In genomic region chrX:124026529-124026928, GRCh38 we compare ENCODE assay signal across 15 cellular contexts.
DNase-seq lines count a peak whose midpoint lies in the region; ATAC-seq, FAIRE-seq and TF ChIP-seq lines count a peak whose summit lies in the region.
"Had no signal": no experiment of that assay in that cellular context is flagged by ENCODE, and none has a peak within 500 bp of the region (broad histone marks: within the 10 kb centered on the region; RNA-seq: fewer than 3 reads in every experiment).

No MANE protein-coding gene starts in this region.

- FAIRE-seq in HepG2 (lab: Jason Lieb, UNC) (no peak), K562 (lab: Jason Lieb, UNC) (no peak), kidney (lab: Jason Lieb, UNC) (peak; percentile 87)
- FAIRE-seq: GM18507 had no signal

- H3K27ac ChIP-seq in HepG2 (ENCODE audit: extremely low read length, insufficient read depth, low read length) (no peak overlapping the region), right lobe of liver (no peak overlapping the region), K562 (ENCODE audit: extremely low read depth, low read depth, low read length) (no peak overlapping the region), kidney (ENCODE audit: low read depth in 2 of 2, low read length in 2 of 2) (no peak overlapping the region), left lung (no peak overlapping the region), transverse colon (no peak overlapping the region)
- H3K27ac ChIP-seq: 22Rv1 had no signal

- H3K9me1 ChIP-seq in K562 (ENCODE audit: control insufficient read depth, insufficient read depth, low read length): no peaks in the 10 kb centered on the region

- no peak for TF ChIP-seq CTCF in HepG2 (CRISPR knock-in tag; IDR thresholded peaks at IDR 0.05)
- no peak for TF ChIP-seq CTCF in right lobe of liver (IDR thresholded peaks at IDR 0.05)
- TF ChIP-seq CTCF in K562 (IDR thresholded peaks at IDR 0.05 in 2 of 3, conservative IDR thresholded peaks at IDR 0.05 in 1 of 3; ENCODE audit: insufficient read depth in 2 of 3, low read depth in 1 of 3, low read length in 3 of 3): no peak
- no peak for TF ChIP-seq CTCF in kidney (IDR thresholded peaks at IDR 0.05; ENCODE audit: borderline replicate concordance, extremely low read depth, insufficient read depth)
- TF ChIP-seq CTCF in left lung (IDR thresholded peaks at IDR 0.05): no peak
- no peak for TF ChIP-seq CTCF in transverse colon (IDR thresholded peaks at IDR 0.05)
- TF ChIP-seq CTCF in osteocyte (IDR thresholded peaks at IDR 0.05): no peak

- H3K27me3 ChIP-seq in HepG2 (ENCODE audit: control insufficient read depth in 1 of 2, insufficient read depth in 2 of 2, low read length in 2 of 2) (no peaks in the 10 kb centered on the region), right lobe of liver (no peaks in the 10 kb centered on the region), K562 (ENCODE audit: control insufficient read depth in 2 of 2, insufficient read depth in 2 of 2, low read length in 2 of 2) (no peaks in the 10 kb centered on the region), left lung (no peaks in the 10 kb centered on the region), transverse colon (no peaks in the 10 kb centered on the region)

- intact Hi-C loops in HepG2 (cut with micrococcal nuclease; ENCODE audit: unreplicated experiment) (no loop called here), right lobe of liver (cut with DNase I) (no loop called here), K562 (cut with micrococcal nuclease) (no loop called here), kidney (cut with DNase I) (no loop called here), left lung (cut with DNase I) (no loop called here), transverse colon (cut with DNase I; ENCODE audit: low total_unique reads) (no loop called here)

- H3K4me1 Mint-ChIP-seq in osteocyte (ENCODE audit: unreplicated experiment): peaks cover 3% of the 10 kb centered on the region

- DNase-seq in HepG2 (ENCODE audit: low spot score): no peak
- no peak for DNase-seq in right lobe of liver
- DNase-seq in K562 (ENCODE audit: extremely low read depth in 1 of 4, low spot score in 3 of 4): no peak
- DNase-seq in kidney: no peak
- DNase-seq in left lung: no peak
- DNase-seq in transverse colon: no peak
- DNase-seq in osteocyte (ENCODE audit: extremely low spot score, unreplicated experiment): no peak
- DNase-seq: ACHN; C1 segment of cervical spinal cord; Calu3; CD4-positive, alpha-beta T cell; DMS 273 treated with DMSO at 0.1 percent for 48 hours; H7 had no signal

- no peak overlapping the region for H3K4me2 ChIP-seq in HepG2 (ENCODE audit: low read depth, low read length)
- H3K4me2 ChIP-seq in K562 (ENCODE audit: insufficient read depth, low read length): no peak overlapping the region

- CTCF ChIA-PET in HepG2 (lab: Yijun Ruan, JAX; ENCODE audit: low intra/inter-chr PET ratio, low total read pairs) (no interaction called here), K562 (lab: Yijun Ruan, JAX; ENCODE audit: low intra/inter-chr PET ratio) (no interaction called here)

- H3K36me3 ChIP-seq in HepG2 (replicated peaks in 1 of 2; ENCODE audit: control insufficient read depth in 1 of 2, insufficient read depth in 2 of 2, low read length in 2 of 2): peaks cover 0 to 5% of the 10 kb centered on the region in 2 experiments; a peak in 2 of 5 replicates
- peaks cover 0 to 3% (median 0%) of the 10 kb centered on the region in 4 donors for H3K36me3 ChIP-seq in right lobe of liver
- H3K36me3 ChIP-seq in K562 (ENCODE audit: control insufficient read depth, insufficient read depth, low read length): peaks cover 63% of the 10 kb centered on the region
- H3K36me3 ChIP-seq in kidney (ENCODE audit: control insufficient read depth in 1 of 2, insufficient read depth in 2 of 2, low read length in 2 of 2): peaks cover 0 to 7% of the 10 kb centered on the region in 2 donors
- no peaks in the 10 kb centered on the region for H3K36me3 ChIP-seq in left lung
- H3K36me3 ChIP-seq in transverse colon: no peaks in the 10 kb centered on the region

- in situ Hi-C loops in HepG2 (cut with HindIII; ENCODE audit: extremely low pct_ligation_motif_present, low pct_unique_long_range_greater_than_20kb) (no loop called here), K562 (cut with MboI) (no loop called here), transverse colon (cut with MboI; ENCODE audit: low pct_ligation_motif_present in 1 of 4, low pct_unique_long_range_greater_than_20kb in 1 of 4, low sequenced_read_pairs in 3 of 4) (no loop called here)

- H4K20me1 ChIP-seq in HepG2 (ENCODE audit: insufficient read depth, low read length) (no peaks in the 10 kb centered on the region), K562 (replicated peaks; ENCODE audit: control insufficient read depth, insufficient read depth, low read length) (no peaks in the 10 kb centered on the region)

- no peak for TF ChIP-seq EP300 in HepG2 (IDR thresholded peaks at IDR 0.05; ENCODE audit: low read depth in 2 of 2, low read length in 2 of 2)
- TF ChIP-seq EP300 in HepG2 (CRISPR knock-in tag; IDR thresholded peaks at IDR 0.05; ENCODE audit: borderline replicate concordance): no peak
- no peak for TF ChIP-seq EP300 in K562 (IDR thresholded peaks at IDR 0.05; ENCODE audit: low read length)
- TF ChIP-seq EP300 in transverse colon (IDR thresholded peaks at IDR 0.05; ENCODE audit: low read depth): no peak

- WGBS in HepG2 (ENCODE audit: low lambda C conversion rate): 100% methylated on average over 1 of the region's 1 CpG
- 90% methylated on average over 1 of the region's 1 CpG for WGBS in right lobe of liver (ENCODE audit: insufficient coverage, low coverage, low lambda C conversion rate, missing lambda C conversion rate)
- 100% methylated on average over 1 of the region's 1 CpG for WGBS in K562 (ENCODE audit: insufficient coverage, low coverage, missing lambda C conversion rate)
- 90 to 100% methylated on average over 1 of the region's 1 CpG for WGBS in transverse colon (ENCODE audit: low coverage in 1 of 2), 2 donors

- ATAC-seq in HepG2 (no peak), right lobe of liver (no peak), K562 (no peak), left lung (no peak)

- H3K9ac ChIP-seq in HepG2 (ENCODE audit: insufficient read depth, low read depth, low read length) (no peak overlapping the region), K562 (ENCODE audit: insufficient read depth in 1 of 2, low read depth in 2 of 2, low read length in 2 of 2) (no peak overlapping the region), kidney (ENCODE audit: low read length in 2 of 2) (no peak overlapping the region)

- BruUV-seq in HepG2 (replicated peaks; lab: Mats Ljungman, UMichigan) (TSS peak; percentile 18), K562 (replicated peaks; lab: Mats Ljungman, UMichigan) (no TSS peak)

- H3K9me3 ChIP-seq in HepG2 (ENCODE audit: low read length) (no peaks in the 10 kb centered on the region), right lobe of liver (no peaks in the 10 kb centered on the region), K562 (replicated peaks; ENCODE audit: control insufficient read depth, insufficient read depth, low read depth, low read length) (no peaks in the 10 kb centered on the region), kidney (ENCODE audit: control insufficient read depth in 1 of 2, low read length in 2 of 2) (no peaks in the 10 kb centered on the region), left lung (no peaks in the 10 kb centered on the region), transverse colon (no peaks in the 10 kb centered on the region)

- H3K79me2 ChIP-seq in HepG2 (ENCODE audit: insufficient read depth, low read length): peaks cover 6% of the 10 kb centered on the region
- H3K79me2 ChIP-seq in K562 (ENCODE audit: control insufficient read depth, insufficient read depth, low read length): peaks cover 40% of the 10 kb centered on the region

- H3K4me3 ChIP-seq in HepG2 (replicated peaks in 1 of 3; ENCODE audit: insufficient read depth in 1 of 3, low read depth in 2 of 3, low read length in 3 of 3): no peak overlapping the region
- no peak overlapping the region for H3K4me3 ChIP-seq in right lobe of liver
- no peak overlapping the region for H3K4me3 ChIP-seq in K562
- no peak overlapping the region for H3K4me3 ChIP-seq in kidney (ENCODE audit: low read length in 2 of 2)
- no peak overlapping the region for H3K4me3 ChIP-seq in left lung
- H3K4me3 ChIP-seq in transverse colon: no peak overlapping the region

- no peak overlapping the region for H3K27ac Mint-ChIP-seq in osteocyte (ENCODE audit: unreplicated experiment)
- H3K27ac Mint-ChIP-seq: CD4-positive, alpha-beta T cell had no signal

- H3K4me1 ChIP-seq in HepG2 (ENCODE audit: insufficient read depth, low read length) (no peaks in the 10 kb centered on the region), right lobe of liver (no peaks in the 10 kb centered on the region), K562 (replicated peaks in 1 of 2; ENCODE audit: control insufficient read depth in 2 of 2, insufficient read depth in 2 of 2, low read length in 2 of 2) (peaks cover 0 to 6% of the 10 kb centered on the region in 2 experiments; a peak in 2 of 5 replicates), kidney (ENCODE audit: control insufficient read depth in 1 of 2, insufficient read depth in 1 of 2, low read depth in 1 of 2, low read length in 2 of 2) (no peaks in the 10 kb centered on the region), left lung (no peaks in the 10 kb centered on the region), transverse colon (no peaks in the 10 kb centered on the region)

- TF ChIP-seq POLR2A in HepG2 (IDR thresholded peaks at IDR 0.05; ENCODE audit: insufficient read depth in 1 of 2, low read depth in 2 of 2, low read length in 2 of 2) (no peak), right lobe of liver (IDR thresholded peaks at IDR 0.05) (no peak), K562 (conservative IDR thresholded peaks at IDR 0.05) (no peak), transverse colon (IDR thresholded peaks at IDR 0.05) (no peak)

- H3K27me3 Mint-ChIP-seq in osteocyte (ENCODE audit: unreplicated experiment): no peaks in the 10 kb centered on the region
- H3K27me3 Mint-ChIP-seq: CD4-positive, alpha-beta T cell had no signal

- TF ChIP-seq RAD21 in HepG2 (CRISPR knock-in tag; IDR thresholded peaks at IDR 0.05) (no peak), K562 (CRISPR knock-in tag; conservative IDR thresholded peaks at IDR 0.05 in 1 of 2, IDR thresholded peaks at IDR 0.05 in 1 of 2) (no peak)

- no peaks in the 10 kb centered on the region for H3K36me3 Mint-ChIP-seq in osteocyte (ENCODE audit: unreplicated experiment)

- POLR2A ChIA-PET in HepG2 (lab: Yijun Ruan, JAX): no interaction called here
- POLR2A ChIA-PET in K562 (lab: Yijun Ruan, JAX): no interaction called here

- no peaks in the 10 kb centered on the region for H3K9me3 Mint-ChIP-seq in osteocyte (ENCODE audit: unreplicated experiment)
- H3K9me3 Mint-ChIP-seq: CD4-positive, alpha-beta T cell had no signal

- no peak overlapping the region for H3K4me3 Mint-ChIP-seq in osteocyte (ENCODE audit: unreplicated experiment)
- H3K4me3 Mint-ChIP-seq: CD4-positive, alpha-beta T cell had no signal

- H2AFZ ChIP-seq in HepG2 (ENCODE audit: low read length) (no peak overlapping the region), K562 (ENCODE audit: low read depth, low read length) (no peak overlapping the region)

TF ChIP-seq in HepG2, 621 proteins besides CTCF, POLR2A, EP300 and RAD21 (continues in another document):
- TF ChIP-seq ZNF552 (CRISPR knock-in tag; IDR thresholded peaks at IDR 0.05; ENCODE audit: borderline replicate concordance): no peak

TF ChIP-seq in K562, 482 proteins besides CTCF, POLR2A, EP300 and RAD21 (continues in another document):
- TF ChIP-seq MCM5 (IDR thresholded peaks at IDR 0.05; ENCODE audit: low read depth) (no peak), ZC3H4 (CRISPR knock-in tag; IDR thresholded peaks at IDR 0.05; ENCODE audit: borderline replicate concordance) (no peak)
